ENCODE assay signal across 8 cellular contexts in genomic region chr10:104327745-104328635, GRCh38.
A peak's percentile ranks its signal among the peaks of the same experiment; 100 is the strongest.
DNase-seq lines count a peak whose midpoint lies in the region; ATAC-seq and TF ChIP-seq lines count a peak whose summit lies in the region.

No MANE protein-coding gene starts in this region.

- peak overlapping the region; percentile 83 for H3K27ac ChIP-seq in WERI-Rb-1
- peak overlapping the region; percentile 99 for H3K27ac ChIP-seq in neutrophil

- peak; percentile 56 for DNase-seq in NCI-H2227 (lab: John Stamatoyannopoulos, UW; ENCODE audit: unreplicated experiment)
- no peak for DNase-seq in NCI-H2227 treated with DMSO at 0.1 percent for 48 hours (lab: John Stamatoyannopoulos, UW)
- DNase-seq in WERI-Rb-1: no peak
- DNase-seq in fibroblast of mammary gland (ENCODE audit: low read depth): peak; percentile 90
- no peak for DNase-seq in foreskin melanocyte
- DNase-seq in NCI-H524 treated with DMSO at 0.1 percent for 48 hours (lab: John Stamatoyannopoulos, UW): no peak

- H3K4me1 ChIP-seq in neutrophil (ENCODE audit: control insufficient read depth in 1 of 2, insufficient read depth in 1 of 2, low read depth in 1 of 2, low read length in 1 of 2): peaks cover 98 to 100% of the 10 kb centered on the region in 2 experiments

- H3K4me3 ChIP-seq in WERI-Rb-1 (ENCODE audit: low read depth, low read length): peak overlapping the region; percentile 26
- peak overlapping the region; percentile 45 for H3K4me3 ChIP-seq in fibroblast of mammary gland (ENCODE audit: control insufficient read depth, low read depth, low read length)
- peak overlapping the region; percentile 67 to 72 for H3K4me3 ChIP-seq in neutrophil (ENCODE audit: low read depth in 1 of 2, low read length in 1 of 2)

- H3K27me3 ChIP-seq in WERI-Rb-1 (ENCODE audit: insufficient read depth, low read depth, severe bottlenecking) (no peaks in the 10 kb centered on the region), neutrophil (no peaks in the 10 kb centered on the region)

- TF ChIP-seq CTCF in WERI-Rb-1 (IDR thresholded peaks at IDR 0.05; ENCODE audit: low read depth, low read length) (no peak), fibroblast of mammary gland (conservative IDR thresholded peaks at IDR 0.05; ENCODE audit: control insufficient read depth, insufficient read depth, low read depth, low read length) (peak; percentile 37), neutrophil (IDR thresholded peaks at IDR 0.05) (no peak)

- no peaks in the 10 kb centered on the region for H3K36me3 ChIP-seq in WERI-Rb-1
- H3K36me3 ChIP-seq in neutrophil: peaks cover 50% of the 10 kb centered on the region

- no peaks in the 10 kb centered on the region for H3K9me3 ChIP-seq in WERI-Rb-1 (ENCODE audit: severe bottlenecking)
- H3K9me3 ChIP-seq in neutrophil: no peaks in the 10 kb centered on the region

- no peak for ATAC-seq in GM21717 (IDR thresholded peaks at IDR 0.05; ENCODE audit: unreplicated experiment)

Comparison
In these comparisons a context has a peak if more than half of its experiments do, and no peak if none do; other contexts are left out.
1. DNase-seq: peak in NCI-H2227 (single experiment) and fibroblast of mammary gland (single experiment); none in NCI-H2227 treated with DMSO at 0.1 percent for 48 hours (single experiment), WERI-Rb-1 (single experiment), foreskin melanocyte (single experiment) and NCI-H524 treated with DMSO at 0.1 percent for 48 hours (single experiment).
2. Peak in every context shown above with its lines, with median percentiles within 50 percentile points of each other: H3K4me3 ChIP-seq.